ENCODE assay signal across 12 cellular contexts in genomic region chr19:40687525-40688016, GRCh38. TPM values are rescaled to one million over a fixed set of nuclear protein-coding genes. Genes with fewer than 3 reads are reported as not detected.
A peak's percentile ranks its signal among the peaks of the same experiment; 100 is the strongest.
DNase-seq lines count a peak whose midpoint lies in the region; ATAC-seq, FAIRE-seq and TF ChIP-seq lines count a peak whose summit lies in the region.
"Had no signal": no experiment of that assay in that cellular context is flagged by ENCODE, and none has a peak within 500 bp of the region (broad histone marks: within the 10 kb centered on the region; RNA-seq: fewer than 3 reads in every experiment).

No MANE protein-coding gene starts in this region.

- H3K4me1 Mint-ChIP-seq in activated CD8-positive, alpha-beta T cell treated with anti-CD3 and anti-CD28 coated beads for 36 hours (ENCODE audit: low read depth): peaks cover 2% of the 10 kb centered on the region

- in situ Hi-C loops in K562 (cut with MboI): no loop called here

- peaks cover 36% of the 10 kb centered on the region; the same call in 2 of the 3 replicates for H3K36me3 ChIP-seq in K562 (ENCODE audit: control insufficient read depth, insufficient read depth, low read length)
- H3K36me3 ChIP-seq in subcutaneous abdominal adipose tissue (ENCODE audit: control insufficient read depth in 5 of 5, insufficient read depth in 5 of 5, low read length in 5 of 5): peaks cover 0 to 46% (median 34%) of the 10 kb centered on the region in 5 donors

- peak overlapping the region; percentile 77 for H2AFZ ChIP-seq in K562 (ENCODE audit: low read depth, low read length)

- H3K9me3 ChIP-seq in K562 (replicated peaks; ENCODE audit: control insufficient read depth, insufficient read depth, low read depth, low read length): no peaks in the 10 kb centered on the region; the same call in 1 of the 2 replicates
- H3K9me3 ChIP-seq in subcutaneous abdominal adipose tissue (ENCODE audit: control insufficient read depth in 5 of 5, low read length in 5 of 5): no peaks in the 10 kb centered on the region

- peaks cover 11% of the 10 kb centered on the region for H3K36me3 Mint-ChIP-seq in activated CD8-positive, alpha-beta T cell treated with anti-CD3 and anti-CD28 coated beads for 36 hours (ENCODE audit: low read depth)

- FAIRE-seq in K562 (lab: Jason Lieb, UNC): peak; percentile 96

- 2% methylated on average over 12 of the region's 12 CpGs for WGBS in K562 (ENCODE audit: insufficient coverage, low coverage, missing lambda C conversion rate)

- CTCF ChIA-PET in K562 (lab: Yijun Ruan, JAX; ENCODE audit: low intra/inter-chr PET ratio): no interaction called here
- CTCF ChIA-PET in activated CD8-positive, alpha-beta T cell treated with anti-CD3 and anti-CD28 coated beads for 36 hours (lab: Charles Lee): interaction anchor here (1.0 to 2.1 kb wide), 2 partner anchors 53 to 457 kb away, joined by 3 to 7 read pairs; no protein-coding TSS in a partner anchor

- H3K9me3 Mint-ChIP-seq in activated CD8-positive, alpha-beta T cell treated with anti-CD3 and anti-CD28 coated beads for 36 hours: no peaks in the 10 kb centered on the region
- H3K9me3 Mint-ChIP-seq: T-cell had no signal

- peaks cover 36% of the 10 kb centered on the region for H3K79me2 ChIP-seq in K562 (ENCODE audit: control insufficient read depth, insufficient read depth, low read length)

- peaks cover 6% of the 10 kb centered on the region for H3K9me1 ChIP-seq in K562 (ENCODE audit: control insufficient read depth, insufficient read depth, low read length)

- no peaks in the 10 kb centered on the region for H3K27me3 Mint-ChIP-seq in activated CD8-positive, alpha-beta T cell treated with anti-CD3 and anti-CD28 coated beads for 36 hours
- H3K27me3 Mint-ChIP-seq: activated naive CD8-positive, alpha-beta T cell; T-cell had no signal

- no TSS peak for BruUV-seq in K562 (replicated peaks; lab: Mats Ljungman, UMichigan)

- TF ChIP-seq POLR2A in K562 (conservative IDR thresholded peaks at IDR 0.05): no peak; the same call in 1 of the 2 replicates

- no peak for TF ChIP-seq CTCF in K562 (IDR thresholded peaks at IDR 0.05 in 2 of 3, conservative IDR thresholded peaks at IDR 0.05 in 1 of 3; ENCODE audit: insufficient read depth in 2 of 3, low read depth in 1 of 3, low read length in 3 of 3)
- TF ChIP-seq CTCF in activated CD8-positive, alpha-beta T cell treated with anti-CD3 and anti-CD28 coated beads for 36 hours (IDR thresholded peaks at IDR 0.05): no peak

- peaks cover 39 to 58% of the 10 kb centered on the region in 2 experiments for H3K4me1 ChIP-seq in K562 (replicated peaks in 1 of 2; ENCODE audit: control insufficient read depth in 2 of 2, insufficient read depth in 2 of 2, low read length in 2 of 2)
- peaks cover 9 to 47% (median 37%) of the 10 kb centered on the region in 5 donors for H3K4me1 ChIP-seq in subcutaneous abdominal adipose tissue (ENCODE audit: control insufficient read depth in 5 of 5, insufficient read depth in 5 of 5, low read length in 5 of 5)

- TF ChIP-seq RAD21 in K562 (CRISPR knock-in tag; conservative IDR thresholded peaks at IDR 0.05 in 1 of 2, IDR thresholded peaks at IDR 0.05 in 1 of 2): no peak

- 0 out of 2 replicates have a peak, but pooled peaks cover 4% of the 10 kb centered on the region for H4K20me1 ChIP-seq in K562 (replicated peaks; ENCODE audit: control insufficient read depth, insufficient read depth, low read length)

- H3K4me3 Mint-ChIP-seq in activated CD8-positive, alpha-beta T cell treated with anti-CD3 and anti-CD28 coated beads for 36 hours: no peak overlapping the region
- H3K4me3 Mint-ChIP-seq: activated naive CD8-positive, alpha-beta T cell; T-cell had no signal

- H3K9ac ChIP-seq in K562 (ENCODE audit: insufficient read depth in 1 of 2, low read depth in 2 of 2, low read length in 2 of 2): peak overlapping the region; percentile 35 to 53; a peak in 3 of 4 replicates
- H3K9ac ChIP-seq in subcutaneous abdominal adipose tissue (ENCODE audit: low read length in 5 of 5): peak overlapping the region in 1 of 5 donors; percentile 35

- DNase-seq in K562 (ENCODE audit: extremely low read depth in 1 of 4, low spot score in 3 of 4) (peak; percentile 67 to 88 (median 75)), left colon (peak; percentile 73 to 75), GOT3 (lab: John Stamatoyannopoulos, UW) (no peak)
- DNase-seq in activated CD8-positive, alpha-beta T cell treated with anti-CD3 and anti-CD28 coated beads for 36 hours: no peak
- DNase-seq in activated CD4-positive, alpha-beta T cell treated with anti-CD3 and anti-CD28 coated beads, Interleukin-2, amount 50 U/mL, for 4 hours: no peak
- DNase-seq: NCI-H1694; stimulated activated CD4-positive, alpha-beta T cell treated with anti-CD3 and anti-CD28 coated beads, Interleukin-12 subunit alpha, Interleukin-12 subunit beta, amount 100 ng/mL, for 4 hours had no signal

- ATAC-seq in GM18867 (IDR thresholded peaks at IDR 0.05; ENCODE audit: unreplicated experiment) (peak; percentile 40), K562 (peak; percentile 53), left colon (no peak), GM21360 (IDR thresholded peaks at IDR 0.05; ENCODE audit: unreplicated experiment) (no peak)
- ATAC-seq in activated CD8-positive, alpha-beta T cell treated with anti-CD3 and anti-CD28 coated beads for 36 hours: no peak
- ATAC-seq: T-cell had no signal

- no peak for TF ChIP-seq EP300 in K562 (IDR thresholded peaks at IDR 0.05; ENCODE audit: low read length)

- H3K27ac ChIP-seq in K562 (ENCODE audit: extremely low read depth, low read depth, low read length) (peak overlapping the region; percentile 62), subcutaneous abdominal adipose tissue (ENCODE audit: low read depth, low read length) (peak overlapping the region; percentile 52)

- no peak overlapping the region for H3K27ac Mint-ChIP-seq in activated CD8-positive, alpha-beta T cell treated with anti-CD3 and anti-CD28 coated beads for 36 hours
- H3K27ac Mint-ChIP-seq: activated naive CD8-positive, alpha-beta T cell; T-cell had no signal

- H3K4me3 ChIP-seq in K562: no peak overlapping the region
- H3K4me3 ChIP-seq in subcutaneous abdominal adipose tissue (ENCODE audit: low read depth in 1 of 5, low read length in 5 of 5): peak overlapping the region; percentile 39 to 90 (median 75)

- H3K4me2 ChIP-seq in K562 (ENCODE audit: insufficient read depth, low read length): peak overlapping the region; percentile 90

- H3K27me3 ChIP-seq in K562 (ENCODE audit: control insufficient read depth in 2 of 2, insufficient read depth in 2 of 2, low read length in 2 of 2) (no peaks in the 10 kb centered on the region), subcutaneous abdominal adipose tissue (ENCODE audit: control insufficient read depth in 5 of 5, insufficient read depth in 4 of 5, low read length in 5 of 5) (no peaks in the 10 kb centered on the region)

- POLR2A ChIA-PET in K562 (lab: Yijun Ruan, JAX): interaction anchor here (0.7 to 1.0 kb wide), 2 partner anchors 14 to 1234 kb away, joined by 3 read pairs; no protein-coding TSS in a partner anchor
- POLR2A ChIA-PET in activated CD8-positive, alpha-beta T cell treated with anti-CD3 and anti-CD28 coated beads for 36 hours (lab: Charles Lee): no interaction called here

- intact Hi-C loops in K562 (cut with micrococcal nuclease): no loop called here
- intact Hi-C loops in left colon (cut with DNase I, micrococcal nuclease): no loop called here
- intact Hi-C loops in activated CD8-positive, alpha-beta T cell treated with anti-CD3 and anti-CD28 coated beads for 36 hours (cut with micrococcal nuclease): no loop called here

RNA-seq across cellular contexts. Expression of gene NUMBL, which starts 2.9 kb away (rescaled TPM):
- 39.2 and 53.7 TPM in 2 replicates for total RNA-seq in K562 (2011; cell fraction: chromatin; rRNA removed; ENCODE audit: low replicate concordance)
- total RNA-seq in K562 (2011; cell fraction: nucleolus; rRNA removed): 24.0 and 29.3 TPM in 2 replicates
- 33.8 and 65.4 TPM in 2 replicates for total RNA-seq in K562 (2011; cell fraction: nucleoplasm; rRNA removed)
- total RNA-seq in K562 (2014; rRNA removed) (10.3 and 12.2 TPM in 2 replicates), K562 (2014; rRNA removed; fragmentation: Illumina TruSeq; extraction: Trizol) (3.0 TPM in 2 replicates), K562 (2015; rRNA removed; fragmentation: Illumina TruSeq; extraction: Trizol) (5.0 and 5.7 TPM in 2 replicates), K562 (2021) (38.6 and 41.5 TPM in 2 replicates), left colon (10 to 100 TPM in 1 of 2 donors, 1 to 10 TPM in 1; 9.6 to 14.5 TPM)
- polyA plus RNA-seq in K562 (2011; rRNA removed) (6.6 and 9.2 TPM in 2 replicates), K562 (2014; fragmentation: Illumina TruSeq; extraction: Trizol) (9.0 and 13.7 TPM in 2 replicates), K562 (2014; fragmentation: Nextera tagmentation; extraction: Ambion mirVana) (under 1 TPM; 0.39 to 0.63 TPM), K562 (2014; rRNA removed) (16.1 and 18.8 TPM in 2 replicates)
- 6.5 and 15.8 TPM in 2 replicates for polyA plus RNA-seq in K562 (2011; cell fraction: cytosol; rRNA removed)
- 20.5 and 36.4 TPM in 2 replicates for polyA plus RNA-seq in K562 (2011; cell fraction: nucleus; rRNA removed)
- polyA plus RNA-seq in K562 (2012): 12.7 and 13.9 TPM in 2 replicates
- 14.8 and 16.7 TPM in 2 replicates for polyA minus RNA-seq in K562 (2011; rRNA and poly(A)+ RNA removed)
- polyA minus RNA-seq in K562 (2011; cell fraction: cytosol; rRNA and poly(A)+ RNA removed): 4.8 and 6.4 TPM in 2 replicates
- 7.8 and 8.3 TPM in 2 replicates for polyA minus RNA-seq in K562 (2011; cell fraction: nucleus; rRNA and poly(A)+ RNA removed)
- 10 to 100 TPM; 13.7 to 17.7 TPM for total RNA-seq in activated CD8-positive, alpha-beta T cell treated with anti-CD3 and anti-CD28 coated beads for 36 hours

RNA-seq across cellular contexts. Expression of gene COQ8B, which starts 29.1 kb away (rescaled TPM):
- total RNA-seq in K562 (2011; cell fraction: chromatin; rRNA removed; ENCODE audit: low replicate concordance): 33.1 and 73.6 TPM in 2 replicates
- 54.3 and 55.7 TPM in 2 replicates for total RNA-seq in K562 (2011; cell fraction: nucleolus; rRNA removed)
- total RNA-seq in K562 (2011; cell fraction: nucleoplasm; rRNA removed): 43.2 and 52.2 TPM in 2 replicates
- total RNA-seq in K562 (2014; rRNA removed): 18.3 and 20.0 TPM in 2 replicates
- total RNA-seq in K562 (2014; rRNA removed; fragmentation: Illumina TruSeq; extraction: Trizol): 5.2 and 5.5 TPM in 2 replicates
- 12.9 and 13.6 TPM in 2 replicates for total RNA-seq in K562 (2015; rRNA removed; fragmentation: Illumina TruSeq; extraction: Trizol)
- total RNA-seq in K562 (2021): 24.0 and 27.2 TPM in 2 replicates
- polyA plus RNA-seq in K562 (2011; rRNA removed): 14.4 and 17.6 TPM in 2 replicates
- 19.5 and 37.8 TPM in 2 replicates for polyA plus RNA-seq in K562 (2011; cell fraction: cytosol; rRNA removed)
- 55.8 and 89.2 TPM in 2 replicates for polyA plus RNA-seq in K562 (2011; cell fraction: nucleus; rRNA removed)
- polyA plus RNA-seq in K562 (2012): 16.4 and 27.2 TPM in 2 replicates
- 7.2 and 15.7 TPM in 2 replicates for polyA plus RNA-seq in K562 (2014; fragmentation: Illumina TruSeq; extraction: Trizol)
- polyA plus RNA-seq in K562 (2014; fragmentation: Nextera tagmentation; extraction: Ambion mirVana): under 1 TPM; 0.41 to 0.51 TPM
- polyA plus RNA-seq in K562 (2014; rRNA removed): 26.5 and 32.3 TPM in 2 replicates
- polyA minus RNA-seq in K562 (2011; rRNA and poly(A)+ RNA removed): 7.3 and 13.0 TPM in 2 replicates
- polyA minus RNA-seq in K562 (2011; cell fraction: cytosol; rRNA and poly(A)+ RNA removed): 15.0 and 15.7 TPM in 2 replicates
- polyA minus RNA-seq in K562 (2011; cell fraction: nucleus; rRNA and poly(A)+ RNA removed): 25.1 and 25.8 TPM in 2 replicates
- 10 to 100 TPM; 28.5 to 41.5 TPM for total RNA-seq in left colon
- 10 to 100 TPM; 23.2 to 24.0 TPM for total RNA-seq in activated CD8-positive, alpha-beta T cell treated with anti-CD3 and anti-CD28 coated beads for 36 hours

RNA-seq across cellular contexts. Expression of gene ITPKC, which starts 29.3 kb away (rescaled TPM):
- total RNA-seq in K562 (2011; cell fraction: chromatin; rRNA removed; ENCODE audit: low replicate concordance): 7.8 and 24.0 TPM in 2 replicates
- total RNA-seq in K562 (2011; cell fraction: nucleolus; rRNA removed): 14.8 and 15.4 TPM in 2 replicates
- 8.1 and 11.3 TPM in 2 replicates for total RNA-seq in K562 (2011; cell fraction: nucleoplasm; rRNA removed)
- total RNA-seq in K562 (2014; rRNA removed) (7.4 and 8.7 TPM in 2 replicates), K562 (2014; rRNA removed; fragmentation: Illumina TruSeq; extraction: Trizol) (3.4 and 4.0 TPM in 2 replicates), K562 (2015; rRNA removed; fragmentation: Illumina TruSeq; extraction: Trizol) (4.7 and 5.1 TPM in 2 replicates), K562 (2021) (9.0 and 9.3 TPM in 2 replicates), left colon (10 to 100 TPM; 24.3 to 24.5 TPM)
- polyA plus RNA-seq in K562 (2011; rRNA removed) (6.0 and 6.1 TPM in 2 replicates), K562 (2014; fragmentation: Illumina TruSeq; extraction: Trizol) (5.8 and 6.6 TPM in 2 replicates), K562 (2014; fragmentation: Nextera tagmentation; extraction: Ambion mirVana) (under 1 TPM; 0.08 to 0.22 TPM), K562 (2014; rRNA removed) (6.4 and 8.9 TPM in 2 replicates)
- 6.4 and 8.6 TPM in 2 replicates for polyA plus RNA-seq in K562 (2011; cell fraction: cytosol; rRNA removed)
- 5.3 and 9.3 TPM in 2 replicates for polyA plus RNA-seq in K562 (2011; cell fraction: nucleus; rRNA removed)
- 6.0 and 10.0 TPM in 2 replicates for polyA plus RNA-seq in K562 (2012)
- 7.3 and 9.6 TPM in 2 replicates for polyA minus RNA-seq in K562 (2011; rRNA and poly(A)+ RNA removed)
- polyA minus RNA-seq in K562 (2011; cell fraction: cytosol; rRNA and poly(A)+ RNA removed): 3.9 and 6.0 TPM in 2 replicates
- polyA minus RNA-seq in K562 (2011; cell fraction: nucleus; rRNA and poly(A)+ RNA removed): 4.3 and 4.7 TPM in 2 replicates
- 1 to 10 TPM; 4.8 to 5.2 TPM for total RNA-seq in activated CD8-positive, alpha-beta T cell treated with anti-CD3 and anti-CD28 coated beads for 36 hours

Comparison
In these comparisons a context has a peak if more than half of its experiments do, and no peak if none do; other contexts are left out.
1. ATAC-seq: peak in GM18867 (single experiment) and K562 (single experiment); none in left colon (single experiment), GM21360 (single experiment) and activated CD8-positive, alpha-beta T cell treated with anti-CD3 and anti-CD28 coated beads for 36 hours (single experiment).
2. DNase-seq: peak in K562 (4 of 4) and left colon (2 of 2); none in GOT3 (single experiment), activated CD8-positive, alpha-beta T cell treated with anti-CD3 and anti-CD28 coated beads for 36 hours (single experiment) and activated CD4-positive, alpha-beta T cell treated with anti-CD3 and anti-CD28 coated beads, Interleukin-2, amount 50 U/mL, for 4 hours (0 of 2).